Comparison of ENCODE assay signal across 8 cellular contexts in genomic region chr12:124457287-124458219, GRCh38.
DNase-seq lines count a peak whose midpoint lies in the region; ATAC-seq and TF ChIP-seq lines count a peak whose summit lies in the region.

No MANE protein-coding gene starts in this region.

- H3K27ac ChIP-seq in Peyer's patch (peak overlapping the region; percentile 78 to 89 (median 88)), left ventricle myocardium inferior (replicated peaks) (peak overlapping the region; percentile 93), PC-3 (ENCODE audit: low read length) (no peak overlapping the region)

- no peaks in the 10 kb centered on the region for H3F3A ChIP-seq in PC-3 (ENCODE audit: low read length, unreplicated experiment)

- peak overlapping the region; percentile 86 for H3K27ac Mint-ChIP-seq in activated naive CD4-positive, alpha-beta T cell treated with anti-CD3 and anti-CD28 coated beads, Interleukin-2, amount 10 ng/mL, durations not matched to agents 7 days and 5 days

- H3K9ac ChIP-seq in PC-3 (ENCODE audit: low read length): no peak overlapping the region

- no peak overlapping the region for H3K4me2 ChIP-seq in PC-3 (ENCODE audit: low read length)

- H3K36me3 Mint-ChIP-seq in activated naive CD4-positive, alpha-beta T cell treated with anti-CD3 and anti-CD28 coated beads, Interleukin-2, amount 10 ng/mL, durations not matched to agents 7 days and 5 days: peaks cover 46% of the 10 kb centered on the region

- H3K4me3 Mint-ChIP-seq in activated naive CD4-positive, alpha-beta T cell treated with anti-CD3 and anti-CD28 coated beads, Interleukin-2, amount 10 ng/mL, durations not matched to agents 7 days and 5 days: peak overlapping the region; percentile 75

- H3K9me3 Mint-ChIP-seq in activated naive CD4-positive, alpha-beta T cell treated with anti-CD3 and anti-CD28 coated beads, Interleukin-2, amount 10 ng/mL, durations not matched to agents 7 days and 5 days: no peaks in the 10 kb centered on the region

- TF ChIP-seq POLR2A in Peyer's patch (IDR thresholded peaks at IDR 0.05): no peak

- BruUV-seq in PC-3 (replicated peaks; lab: Mats Ljungman, UMichigan): no TSS peak

- H4K20me1 ChIP-seq in PC-3 (ENCODE audit: low read length): peaks cover 10% of the 10 kb centered on the region; the same call in 1 of the 2 replicates

- no peaks in the 10 kb centered on the region for H3K9me2 ChIP-seq in PC-3 (replicated peaks; ENCODE audit: low read length)

- H3K4me3 ChIP-seq in Peyer's patch: peak overlapping the region; percentile 35 to 46 (median 42)
- peak overlapping the region; percentile 56 for H3K4me3 ChIP-seq in left ventricle myocardium inferior
- no peak overlapping the region for H3K4me3 ChIP-seq in PC-3 (ENCODE audit: low read length)
- H3K4me3 ChIP-seq in BE2C (ENCODE audit: low read depth, low read length): no peak overlapping the region

- H3K4me1 ChIP-seq in Peyer's patch (peaks cover 0 to 57% (median 34%) of the 10 kb centered on the region in 4 donors), left ventricle myocardium inferior (peaks cover 63% of the 10 kb centered on the region), PC-3 (ENCODE audit: insufficient read depth, low read length) (peaks cover 17% of the 10 kb centered on the region), BE2C (peaks cover 18% of the 10 kb centered on the region)

- peak; percentile 35 for ATAC-seq in GM21360 (IDR thresholded peaks at IDR 0.05; ENCODE audit: unreplicated experiment)
- no peak for ATAC-seq in PC-3

- CTCF ChIA-PET in activated naive CD4-positive, alpha-beta T cell treated with anti-CD3 and anti-CD28 coated beads, Interleukin-2, amount 10 ng/mL, durations not matched to agents 7 days and 5 days (lab: Charles Lee): interaction anchor here (0.7 kb wide), 1 partner anchor 290 kb away, joined by 3 read pairs; no protein-coding TSS in a partner anchor
- CTCF ChIA-PET in PC-3 (lab: Charles Lee): no interaction called here

- DNase-seq in AG08396 (ENCODE audit: low spot score) (peak; percentile 85), Peyer's patch (peak in 2 of 3 donors; percentile 74 to 85), left ventricle myocardium inferior (peak; percentile 81), PC-3 (no peak), BE2C (no peak)
- peak; percentile 64 for DNase-seq in activated naive CD4-positive, alpha-beta T cell treated with anti-CD3 and anti-CD28 coated beads, Interleukin-2, amount 10 ng/mL, durations not matched to agents 7 days and 5 days
- DNase-seq in stimulated activated CD4-positive, alpha-beta T cell treated with anti-CD3 and anti-CD28 coated beads, Interleukin-12 subunit alpha, Interleukin-12 subunit beta, amount 100 ng/mL, for 48 hours (ENCODE audit: low read depth in 2 of 3, low spot score in 1 of 3): peak; percentile 27 to 32 (median 32)

- no peak for TF ChIP-seq CTCF in Peyer's patch (IDR thresholded peaks at IDR 0.05)
- TF ChIP-seq CTCF in left ventricle myocardium inferior (IDR thresholded peaks at IDR 0.05; ENCODE audit: borderline replicate concordance): no peak
- TF ChIP-seq CTCF in PC-3 (conservative IDR thresholded peaks at IDR 0.05; ENCODE audit: low read depth, low read length): no peak
- no peak for TF ChIP-seq CTCF in BE2C (IDR thresholded peaks at IDR 0.05; ENCODE audit: low read depth, low read length)

- H3K27me3 ChIP-seq in Peyer's patch: no peaks in the 10 kb centered on the region
- H3K27me3 ChIP-seq in left ventricle myocardium inferior (ENCODE audit: low read depth): no peaks in the 10 kb centered on the region
- no peaks in the 10 kb centered on the region for H3K27me3 ChIP-seq in PC-3 (ENCODE audit: low read length)
- H3K27me3 ChIP-seq in BE2C: no peaks in the 10 kb centered on the region

- H2AFZ ChIP-seq in PC-3 (ENCODE audit: low read length): no peak overlapping the region

- H3K4me1 Mint-ChIP-seq in activated naive CD4-positive, alpha-beta T cell treated with anti-CD3 and anti-CD28 coated beads, Interleukin-2, amount 10 ng/mL, durations not matched to agents 7 days and 5 days: peaks cover 66% of the 10 kb centered on the region

- POLR2A ChIA-PET in PC-3 (lab: Charles Lee; ENCODE audit: unreplicated experiment): no interaction called here

- H3K79me2 ChIP-seq in PC-3 (ENCODE audit: low read length): no peaks in the 10 kb centered on the region

- intact Hi-C loops in left ventricle myocardium inferior (cut with micrococcal nuclease) (no loop called here), PC-3 (cut with micrococcal nuclease) (no loop called here)

- no peaks in the 10 kb centered on the region for H3K27me3 Mint-ChIP-seq in activated naive CD4-positive, alpha-beta T cell treated with anti-CD3 and anti-CD28 coated beads, Interleukin-2, amount 10 ng/mL, durations not matched to agents 7 days and 5 days

- no peaks in the 10 kb centered on the region for H3K9me3 ChIP-seq in Peyer's patch
- no peaks in the 10 kb centered on the region for H3K9me3 ChIP-seq in left ventricle myocardium inferior (replicated peaks)
- H3K9me3 ChIP-seq in PC-3 (ENCODE audit: low read length): no peaks in the 10 kb centered on the region
- H3K9me3 ChIP-seq in BE2C: no peaks in the 10 kb centered on the region

- H3K36me3 ChIP-seq in Peyer's patch: peaks cover 0 to 35% (median 0%) of the 10 kb centered on the region in 3 donors
- H3K36me3 ChIP-seq in left ventricle myocardium inferior: peaks cover 40% of the 10 kb centered on the region
- H3K36me3 ChIP-seq in PC-3 (ENCODE audit: low read depth, low read length): no peaks in the 10 kb centered on the region
- peaks cover 44% of the 10 kb centered on the region for H3K36me3 ChIP-seq in BE2C

Comparison
In these comparisons a context has a peak if more than half of its experiments do, and no peak if none do; other contexts are left out.
1. DNase-seq: peak in AG08396 (single experiment), Peyer's patch (2 of 3), activated naive CD4-positive, alpha-beta T cell treated with anti-CD3 and anti-CD28 coated beads, Interleukin-2, amount 10 ng/mL, durations not matched to agents 7 days and 5 days (single experiment), left ventricle myocardium inferior (single experiment) and stimulated activated CD4-positive, alpha-beta T cell treated with anti-CD3 and anti-CD28 coated beads, Interleukin-12 subunit alpha, Interleukin-12 subunit beta, amount 100 ng/mL, for 48 hours (3 of 3); none in PC-3 (single experiment) and BE2C (single experiment).
2. H3K4me3 ChIP-seq: peak in Peyer's patch (4 of 4) and left ventricle myocardium inferior (single experiment); none in PC-3 (single experiment) and BE2C (single experiment).